23 cellular contexts compared by ENCODE assay signal in genomic region chr11:96044747-96045146, GRCh38.
"Had no signal": no experiment of that assay in that cellular context is flagged by ENCODE, and none has a peak within 500 bp of the region (broad histone marks: within the 10 kb centered on the region; RNA-seq: fewer than 3 reads in every experiment).

No MANE protein-coding gene starts in this region.

- H3K27ac ChIP-seq: foreskin keratinocyte, left ventricle myocardium inferior, transverse colon had no signal

- DNase-seq: effector CD4-positive, alpha-beta T cell; endodermal cell; erythroblast; foreskin keratinocyte; immature natural killer cell; left cardiac atrium; left ventricle myocardium inferior; lower lobe of right lung; mesenchymal stem cell; naive B cell; ovary; sigmoid colon; stimulated activated CD4-positive, alpha-beta T cell treated with anti-CD3 and anti-CD28 coated beads, Interleukin-2, amount 100 ng/mL, for 24 hours; stimulated activated CD4-positive, alpha-beta T cell treated with anti-CD3 and anti-CD28 coated beads, Interleukin-4, amount 100 ng/mL, for 4 hours; stimulated activated naive CD4-positive, alpha-beta T cell treated with Interleukin-2 at 50 U/mL for 16 hours; testis; transverse colon had no signal

- H3K36me3 ChIP-seq: left ventricle myocardium inferior, lower lobe of right lung, ovary, right atrium auricular region, sigmoid colon, transverse colon had no signal

- H3K27ac Mint-ChIP-seq: endodermal cell, immature natural killer cell had no signal

- H3K27me3 Mint-ChIP-seq: naive B cell had no signal

- H3K4me1 Mint-ChIP-seq: immature natural killer cell had no signal

- ATAC-seq: foreskin keratinocyte, left cardiac atrium, lower lobe of right lung had no signal

- H3K4me3 Mint-ChIP-seq: endodermal cell, immature natural killer cell, naive B cell, neural crest cell had no signal

- H3K4me1 ChIP-seq: foreskin keratinocyte, testis had no signal

- H3K9me3 ChIP-seq: left ventricle myocardium inferior, lower lobe of right lung, ovary, right atrium auricular region, sigmoid colon, testis, transverse colon had no signal

- H3K27me3 ChIP-seq: foreskin keratinocyte, ovary, right atrium auricular region, sigmoid colon, testis, transverse colon had no signal

- FAIRE-seq: endothelial cell of umbilical vein, keratinocyte had no signal

- H3K4me3 ChIP-seq: coronary artery, left ventricle myocardium inferior, lower lobe of right lung, ovary, right atrium auricular region, sigmoid colon, skin epidermis, testis, transverse colon had no signal

- H3K9me3 Mint-ChIP-seq: endodermal cell, immature natural killer cell, neural crest cell had no signal

- H3K36me3 Mint-ChIP-seq: naive B cell had no signal
